9 cellular contexts compared by ENCODE assay signal in genomic region chr5:157651623-157652376, GRCh38. TPM values are rescaled to one million over a fixed set of nuclear protein-coding genes. Genes with fewer than 3 reads are reported as not detected.
A peak's percentile ranks its signal among the peaks of the same experiment; 100 is the strongest.
DNase-seq lines count a peak whose midpoint lies in the region; ATAC-seq and TF ChIP-seq lines count a peak whose summit lies in the region.
"Had no signal": no experiment of that assay in that cellular context is flagged by ENCODE, and none has a peak within 500 bp of the region (broad histone marks: within the 10 kb centered on the region; RNA-seq: fewer than 3 reads in every experiment).

No MANE protein-coding gene starts in this region.

- H3K27ac Mint-ChIP-seq in activated T-helper 2 cell treated with anti-CD3 and anti-CD28 coated beads, Interferon-gamma antibody, Interleukin-2, Interleukin-4, amounts not matched to agents 10 μg/mL and 5 μg/mL and 100 μg/mL, durations not matched to agents 14 hours and 24 hours and 36 hours, result peak overlapping the region; percentile 68

- WGBS in SK-N-SH (ENCODE audit: low lambda C conversion rate), result 88% methylated on average over 35 of the region's 63 CpGs

- H3K4me1 Mint-ChIP-seq in activated T-helper 2 cell treated with anti-CD3 and anti-CD28 coated beads, Interferon-gamma antibody, Interleukin-2, Interleukin-4, amounts not matched to agents 10 μg/mL and 5 μg/mL and 100 μg/mL, durations not matched to agents 14 hours and 24 hours and 36 hours (ENCODE audit: low read depth), result peaks cover 19% of the 10 kb centered on the region

- in situ Hi-C loops in gastrocnemius medialis (cut with MboI; ENCODE audit: low sequenced_read_pairs in 4 of 4), result no loop called here

- peaks cover 13% of the 10 kb centered on the region for H3F3A ChIP-seq in SK-N-SH (replicated peaks; ENCODE audit: insufficient read depth)

- DNase-seq in NCI-H1092 (lab: John Stamatoyannopoulos, UW), result peak; percentile 45
- DNase-seq in activated T-helper 2 cell treated with anti-CD3 and anti-CD28 coated beads, Interferon-gamma antibody, Interleukin-2, Interleukin-4, amounts not matched to agents 10 μg/mL and 5 μg/mL and 100 μg/mL, durations not matched to agents 14 hours and 24 hours and 36 hours (ENCODE audit: low spot score), result peak; percentile 70
- DNase-seq in Right ventricle myocardium inferior (ENCODE audit: missing footprints), result peak; percentile 90
- peak; percentile 11 to 14 for DNase-seq in gastrocnemius medialis
- no peak for DNase-seq in SK-N-SH
- no peak for DNase-seq in NCI-H1105 treated with DMSO at 0.1 percent for 48 hours (lab: John Stamatoyannopoulos, UW)

- H4K20me1 ChIP-seq in SK-N-SH (ENCODE audit: insufficient read depth), result no peaks in the 10 kb centered on the region

- no peaks in the 10 kb centered on the region for H3K27me3 Mint-ChIP-seq in activated T-helper 2 cell treated with anti-CD3 and anti-CD28 coated beads, Interferon-gamma antibody, Interleukin-2, Interleukin-4, amounts not matched to agents 10 μg/mL and 5 μg/mL and 100 μg/mL, durations not matched to agents 14 hours and 24 hours and 36 hours (ENCODE audit: low read depth)

- no peaks in the 10 kb centered on the region for H3K9me2 ChIP-seq in SK-N-SH

- peaks cover 7 to 14% (median 7%) of the 10 kb centered on the region in 3 donors for H3K27me3 ChIP-seq in gastrocnemius medialis
- no peaks in the 10 kb centered on the region for H3K27me3 ChIP-seq in SK-N-SH (ENCODE audit: insufficient read depth)

- H3K79me2 ChIP-seq in SK-N-SH (ENCODE audit: insufficient read depth), result no peaks in the 10 kb centered on the region

- CTCF ChIA-PET in SK-N-SH (lab: Yijun Ruan, JAX), result no interaction called here

- TF ChIP-seq CTCF in gastrocnemius medialis (IDR thresholded peaks at IDR 0.05 in 4 of 5, conservative IDR thresholded peaks at IDR 0.05 in 1 of 5) (peak in 1 of 5 experiments; percentile 13), SK-N-SH (IDR thresholded peaks at IDR 0.05) (no peak)

- H3K4me1 ChIP-seq in gastrocnemius medialis (no peaks in the 10 kb centered on the region), SK-N-SH (ENCODE audit: control insufficient read depth in 1 of 2, insufficient read depth in 2 of 2, low read depth in 1 of 2, low read length in 1 of 2) (peaks cover 0 to 5% of the 10 kb centered on the region in 2 experiments; a peak in 1 of 4 replicates)

- H3K9me3 Mint-ChIP-seq in activated T-helper 2 cell treated with anti-CD3 and anti-CD28 coated beads, Interferon-gamma antibody, Interleukin-2, Interleukin-4, amounts not matched to agents 10 μg/mL and 5 μg/mL and 100 μg/mL, durations not matched to agents 14 hours and 24 hours and 36 hours, result peaks cover 38% of the 10 kb centered on the region

- H3K36me3 Mint-ChIP-seq in activated T-helper 2 cell treated with anti-CD3 and anti-CD28 coated beads, Interferon-gamma antibody, Interleukin-2, Interleukin-4, amounts not matched to agents 10 μg/mL and 5 μg/mL and 100 μg/mL, durations not matched to agents 14 hours and 24 hours and 36 hours (ENCODE audit: low read depth), result peaks cover 20% of the 10 kb centered on the region

- no peak for TF ChIP-seq RAD21 in SK-N-SH (IDR thresholded peaks at IDR 0.05; ENCODE audit: low read length)

- no peak for TF ChIP-seq EP300 in SK-N-SH (IDR thresholded peaks at IDR 0.05; ENCODE audit: borderline replicate concordance in 1 of 2, low read depth in 1 of 2, low read length in 1 of 2)

- ATAC-seq in GM19397 (IDR thresholded peaks at IDR 0.05; ENCODE audit: unreplicated experiment), result peak; percentile 79
- ATAC-seq in Right ventricle myocardium inferior, result peak; percentile 93
- no peak for ATAC-seq in gastrocnemius medialis
- no peak for ATAC-seq in GM21360 (IDR thresholded peaks at IDR 0.05; ENCODE audit: unreplicated experiment)

- intact Hi-C loops in activated T-helper 2 cell treated with anti-CD3 and anti-CD28 coated beads, Interferon-gamma antibody, Interleukin-2, Interleukin-4, amounts not matched to agents 10 μg/mL and 5 μg/mL and 100 μg/mL, durations not matched to agents 14 hours and 24 hours and 36 hours (cut with micrococcal nuclease), result loop anchor here (5.0 kb wide), 1 partner anchor 39 kb away; no protein-coding TSS in a partner anchor
- intact Hi-C loops in Right ventricle myocardium inferior (cut with DNase I), result no loop called here
- intact Hi-C loops in gastrocnemius medialis (cut with DNase I; ENCODE audit: low total_unique reads), result no loop called here

- H3K9ac ChIP-seq in SK-N-SH, result no peak overlapping the region

- no peak overlapping the region for H3K27ac ChIP-seq in gastrocnemius medialis
- H3K27ac ChIP-seq in SK-N-SH (ENCODE audit: low read depth in 2 of 2, low read length in 1 of 2), result no peak overlapping the region

- H3K4me3 Mint-ChIP-seq in activated T-helper 2 cell treated with anti-CD3 and anti-CD28 coated beads, Interferon-gamma antibody, Interleukin-2, Interleukin-4, amounts not matched to agents 10 μg/mL and 5 μg/mL and 100 μg/mL, durations not matched to agents 14 hours and 24 hours and 36 hours (ENCODE audit: low read depth), result peak overlapping the region; percentile 65

- H3K4me3 ChIP-seq in gastrocnemius medialis (peak overlapping the region; percentile 33 to 43 (median 38)), SK-N-SH (ENCODE audit: low read depth in 2 of 2, low read length in 1 of 2) (no peak overlapping the region)

- H3K36me3 ChIP-seq in gastrocnemius medialis (no peaks in the 10 kb centered on the region), SK-N-SH (replicated peaks in 1 of 2; ENCODE audit: control insufficient read depth in 1 of 2, insufficient read depth in 2 of 2, low read length in 1 of 2) (no peaks in the 10 kb centered on the region)

- TF ChIP-seq POLR2A in gastrocnemius medialis (IDR thresholded peaks at IDR 0.05), result no peak

- no peak overlapping the region for H3K4me2 ChIP-seq in SK-N-SH

- no peak overlapping the region for H2AFZ ChIP-seq in SK-N-SH (ENCODE audit: low read depth)

- H3K9me3 ChIP-seq in gastrocnemius medialis, result peaks cover 0 to 5% (median 0%) of the 10 kb centered on the region in 3 donors
- no peaks in the 10 kb centered on the region for H3K9me3 ChIP-seq in SK-N-SH

- POLR2A ChIA-PET in SK-N-SH (lab: Yijun Ruan, JAX), result no interaction called here

TF ChIP-seq in SK-N-SH, 30 proteins besides CTCF, POLR2A, EP300 and RAD21:
- TF ChIP-seq RFX5 (IDR thresholded peaks at IDR 0.05; ENCODE audit: low read length) (no peak), NRF1 (IDR thresholded peaks at IDR 0.05; ENCODE audit: low read depth, low read length) (no peak), GABPA (IDR thresholded peaks at IDR 0.05; ENCODE audit: low read depth) (no peak), MXI1 (IDR thresholded peaks at IDR 0.05; ENCODE audit: low read depth, low read length) (no peak), FOSL2 (IDR thresholded peaks at IDR 0.05; ENCODE audit: borderline replicate concordance, low read depth) (no peak), MAX (IDR thresholded peaks at IDR 0.05; ENCODE audit: low read depth) (no peak), FOXM1 (IDR thresholded peaks at IDR 0.05; ENCODE audit: low read depth) (no peak), TAF1 (IDR thresholded peaks at IDR 0.05; ENCODE audit: borderline replicate concordance, low read depth, low read length) (no peak), YY1 (IDR thresholded peaks at IDR 0.05; ENCODE audit: low read depth) (no peak), NFIC (IDR thresholded peaks at IDR 0.05; ENCODE audit: borderline replicate concordance) (no peak)
TF ChIP-seq in SK-N-SH: peak in this region for 0.

RNA-seq across cellular contexts. Expression of gene SOX30, which starts 0.4 kb away (rescaled TPM):
- 0.11 TPM in 2 replicates for total RNA-seq in activated T-helper 2 cell treated with anti-CD3 and anti-CD28 coated beads, Interferon-gamma antibody, Interleukin-2, Interleukin-4, amounts not matched to agents 10 μg/mL and 5 μg/mL and 100 μg/mL, durations not matched to agents 14 hours and 24 hours and 36 hours
- total RNA-seq in Right ventricle myocardium inferior, result 0.19 TPM
- total RNA-seq in gastrocnemius medialis, result not detected
- polyA plus RNA-seq in SK-N-SH (2012; rRNA removed), result 0.10 and 0.13 TPM in 2 replicates
- 0.14 TPM in 2 replicates for polyA plus RNA-seq in SK-N-SH (2012; cell fraction: cytosol; rRNA removed)
- 0.07 and 0.11 TPM in 2 replicates for polyA plus RNA-seq in SK-N-SH (2012; cell fraction: nucleus; rRNA removed)

RNA-seq across cellular contexts. Expression of gene C5orf52, which starts 19.5 kb away (rescaled TPM):
- 0.30 TPM in 1 of 2 replicates, not detected in the other for total RNA-seq in activated T-helper 2 cell treated with anti-CD3 and anti-CD28 coated beads, Interferon-gamma antibody, Interleukin-2, Interleukin-4, amounts not matched to agents 10 μg/mL and 5 μg/mL and 100 μg/mL, durations not matched to agents 14 hours and 24 hours and 36 hours
- total RNA-seq in Right ventricle myocardium inferior (not detected), gastrocnemius medialis (not detected)
- polyA plus RNA-seq in SK-N-SH (2012; rRNA removed), result not detected in 2 replicates
- polyA plus RNA-seq in SK-N-SH (2012; cell fraction: cytosol; rRNA removed), result not detected in 2 replicates
- polyA plus RNA-seq in SK-N-SH (2012; cell fraction: nucleus; rRNA removed), result not detected in 2 replicates
- total RNA-seq: activated CD8-positive, alpha-beta memory T cell treated with anti-CD3 and anti-CD28 coated beads for 36 hours had no signal

Comparison
In these comparisons a context has a peak if more than half of its experiments do, and no peak if none do; other contexts are left out.
1. ATAC-seq: peak in GM19397 (single experiment) and Right ventricle myocardium inferior (single experiment); none in gastrocnemius medialis (0 of 2) and GM21360 (single experiment).
2. DNase-seq: peak in NCI-H1092 (single experiment), activated T-helper 2 cell treated with anti-CD3 and anti-CD28 coated beads, Interferon-gamma antibody, Interleukin-2, Interleukin-4, amounts not matched to agents 10 μg/mL and 5 μg/mL and 100 μg/mL, durations not matched to agents 14 hours and 24 hours and 36 hours (single experiment), Right ventricle myocardium inferior (single experiment) and gastrocnemius medialis (2 of 2); none in SK-N-SH (single experiment) and NCI-H1105 treated with DMSO at 0.1 percent for 48 hours (single experiment).
3. H3K4me3 ChIP-seq: peak in gastrocnemius medialis (4 of 4); none in SK-N-SH (0 of 2).